Comparison of ENCODE assay signal across 8 cellular contexts in the genomic region with DNA sequence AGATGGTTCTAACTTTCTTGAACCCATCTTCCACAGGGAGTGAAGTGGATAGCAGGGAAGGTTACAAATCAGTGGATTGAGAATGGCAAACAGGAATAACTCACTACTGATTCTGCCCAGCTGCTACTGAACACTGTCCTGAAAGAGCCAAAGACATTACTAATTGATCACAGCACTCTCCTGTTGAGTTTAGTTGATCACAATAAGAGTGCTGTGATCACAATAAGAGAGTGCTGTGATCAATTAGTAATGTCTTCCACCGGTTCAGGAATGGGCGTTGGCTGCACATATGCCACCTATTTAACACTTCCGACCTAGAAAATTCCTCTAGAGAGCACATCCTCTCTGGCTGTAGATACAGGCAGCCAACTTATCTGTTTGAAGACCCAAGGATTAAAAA. TPM values are rescaled to one million over a fixed set of nuclear protein-coding genes. Genes with fewer than 3 reads are reported as not detected.
DNase-seq lines count a peak whose midpoint lies in the region; ATAC-seq and TF ChIP-seq lines count a peak whose summit lies in the region.

No MANE protein-coding gene starts in this region.

- no peaks in the 10 kb centered on the region for H3K36me3 Mint-ChIP-seq in glutamatergic neuron (ENCODE audit: unreplicated experiment)

- DNase-seq in COR-L47 (lab: John Stamatoyannopoulos, UW) (peak; percentile 12), HT1080 (ENCODE audit: low read depth) (peak; percentile 84), SHP77 treated with DMSO at 0.1 percent for 48 hours (lab: John Stamatoyannopoulos, UW) (peak; percentile 90), glutamatergic neuron (no peak), GM20000 (ENCODE audit: low spot score) (no peak), GM13976 (ENCODE audit: low spot score) (no peak)

- H3K27ac Mint-ChIP-seq in glutamatergic neuron (ENCODE audit: unreplicated experiment), result peak overlapping the region; percentile 93

- in situ Hi-C loops in GM13976 (cut with MboI; ENCODE audit: low sequenced_read_pairs, unreplicated experiment), result no loop called here

- H3K4me1 Mint-ChIP-seq in glutamatergic neuron (ENCODE audit: low read depth, unreplicated experiment), result peaks cover 10% of the 10 kb centered on the region

- TF ChIP-seq CTCF in glutamatergic neuron (IDR thresholded peaks at IDR 0.05; ENCODE audit: partially characterized antibody, unreplicated experiment), result no peak
- no peak for TF ChIP-seq CTCF in GM20000 (IDR thresholded peaks at IDR 0.05; ENCODE audit: extremely low read depth, missing control alignments)
- TF ChIP-seq CTCF in GM13976 (IDR thresholded peaks at IDR 0.05; ENCODE audit: borderline replicate concordance, control extremely low read depth, extremely low read depth, insufficient read depth, missing control alignments), result no peak

- H3K27me3 Mint-ChIP-seq in glutamatergic neuron (ENCODE audit: unreplicated experiment), result peaks cover 1% of the 10 kb centered on the region

- ATAC-seq in GM21526 (IDR thresholded peaks at IDR 0.05; ENCODE audit: low FRiP score, unreplicated experiment) (no peak), HG02870 (IDR thresholded peaks at IDR 0.05; ENCODE audit: unreplicated experiment) (no peak)

- H3K9me3 Mint-ChIP-seq in glutamatergic neuron (ENCODE audit: unreplicated experiment), result no peaks in the 10 kb centered on the region

- H3K4me3 Mint-ChIP-seq in glutamatergic neuron (ENCODE audit: unreplicated experiment), result peak overlapping the region; percentile 68

RNA-seq across cellular contexts. Expression of gene CFAP97D1, which starts 11.4 kb away (rescaled TPM):
- 0.02 TPM in 1 of 2 replicates, not detected in the other for total RNA-seq in HT1080 (2014; rRNA removed; shearing (Covaris generic))
- polyA plus RNA-seq in HT1080 (2015; cell fraction: cytosol; rRNA removed), result 0.02 TPM in 2 replicates
- polyA plus RNA-seq in HT1080 (2015; cell fraction: nucleus; rRNA removed), result 0.05 TPM in 1 of 2 replicates, not detected in the other
- total RNA-seq in glutamatergic neuron (ENCODE audit: unreplicated experiment), result not detected

RNA-seq across cellular contexts. Expression of gene DUSP3, which starts 12.8 kb away (rescaled TPM):
- 35.0 and 35.5 TPM in 2 replicates for total RNA-seq in HT1080 (2014; rRNA removed; shearing (Covaris generic))
- polyA plus RNA-seq in HT1080 (2015; cell fraction: cytosol; rRNA removed), result 27.0 and 29.6 TPM in 2 replicates
- polyA plus RNA-seq in HT1080 (2015; cell fraction: nucleus; rRNA removed), result 32.8 and 38.7 TPM in 2 replicates
- 54.6 TPM for total RNA-seq in glutamatergic neuron (ENCODE audit: unreplicated experiment)

RNA-seq across cellular contexts. Expression of gene SOST, which starts 33.0 kb away (rescaled TPM):
- total RNA-seq in HT1080 (2014; rRNA removed; shearing (Covaris generic)), result not detected in 2 replicates
- not detected in 2 replicates for polyA plus RNA-seq in HT1080 (2015; cell fraction: cytosol; rRNA removed)
- polyA plus RNA-seq in HT1080 (2015; cell fraction: nucleus; rRNA removed), result not detected in 2 replicates
- not detected for total RNA-seq in glutamatergic neuron (ENCODE audit: unreplicated experiment)

RNA-seq across cellular contexts. Expression of gene MPP3, which starts 41.4 kb away (rescaled TPM):
- 10.6 and 12.5 TPM in 2 replicates for total RNA-seq in HT1080 (2014; rRNA removed; shearing (Covaris generic))
- polyA plus RNA-seq in HT1080 (2015; cell fraction: cytosol; rRNA removed), result 5.0 and 6.6 TPM in 2 replicates
- polyA plus RNA-seq in HT1080 (2015; cell fraction: nucleus; rRNA removed), result 37.8 and 63.8 TPM in 2 replicates
- total RNA-seq in glutamatergic neuron (ENCODE audit: unreplicated experiment), result 22.9 TPM

RNA-seq across cellular contexts. Expression of gene CD300LG, which starts 55.4 kb away (rescaled TPM):
- total RNA-seq in HT1080 (2014; rRNA removed; shearing (Covaris generic)), result not detected in 2 replicates
- not detected in 2 replicates for polyA plus RNA-seq in HT1080 (2015; cell fraction: cytosol; rRNA removed)
- polyA plus RNA-seq in HT1080 (2015; cell fraction: nucleus; rRNA removed), result not detected in 2 replicates
- not detected for total RNA-seq in glutamatergic neuron (ENCODE audit: unreplicated experiment)

Comparison
In these comparisons a context has a peak if more than half of its experiments do, and no peak if none do; other contexts are left out.
1. DNase-seq: peak in COR-L47 (single experiment), HT1080 (single experiment) and SHP77 treated with DMSO at 0.1 percent for 48 hours (single experiment); none in glutamatergic neuron (single experiment), GM20000 (single experiment) and GM13976 (single experiment).